In the genomic region with DNA sequence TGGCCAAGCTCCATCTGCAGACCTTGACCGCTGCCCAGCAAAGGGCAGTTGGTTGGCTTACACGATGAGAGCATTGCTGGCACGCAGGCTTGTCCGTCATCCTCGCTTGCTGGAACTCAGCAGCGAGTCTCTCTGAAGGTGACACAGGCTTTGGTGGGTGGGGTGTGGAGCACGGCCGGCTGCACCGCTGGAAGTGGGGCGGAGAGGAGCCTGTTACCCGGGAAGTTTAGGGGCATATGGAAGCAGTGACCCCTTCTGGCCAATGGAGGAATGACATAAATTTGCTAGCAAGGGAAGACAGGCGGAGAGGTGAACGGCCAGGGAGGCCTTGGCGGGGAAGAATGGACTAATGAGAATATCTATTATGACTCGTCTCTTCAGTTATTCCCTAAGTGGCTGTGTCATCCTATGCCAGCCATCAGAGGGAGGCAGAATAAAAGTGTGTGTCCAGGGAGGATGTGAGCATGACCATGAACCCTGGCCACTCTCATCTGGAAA, we compare ENCODE assay signal across 1 cellular context.
TF ChIP-seq lines count a peak whose summit lies in the region.

No MANE protein-coding gene starts in this region.

TF ChIP-seq in HepG2, 621 proteins besides CTCF, POLR2A, EP300 and RAD21 (continued from another document and continues in another):
- TF ChIP-seq MNT (IDR thresholded peaks at IDR 0.05) (no peak), NR2C2 (CRISPR knock-in tag; IDR thresholded peaks at IDR 0.05; ENCODE audit: borderline replicate concordance) (no peak), NFKBIZ (CRISPR knock-in tag; IDR thresholded peaks at IDR 0.05) (no peak), STAT5B (CRISPR knock-in tag; IDR thresholded peaks at IDR 0.05) (no peak), XRCC5 (optimal IDR thresholded peaks at IDR 0.05; ENCODE audit: low read length) (peak; percentile 49), PTBP1 (IDR thresholded peaks at IDR 0.05; ENCODE audit: low read depth, low read length, poor library complexity, severe bottlenecking) (no peak), ZNF574 (CRISPR knock-in tag; IDR thresholded peaks at IDR 0.05) (peak; percentile 21; the same call in 1 of the 2 replicates), ZBTB43 (CRISPR knock-in tag; conservative IDR thresholded peaks at IDR 0.05) (no peak), ZNF687 (CRISPR knock-in tag; IDR thresholded peaks at IDR 0.05) (peak; percentile 39), ZNF235 (CRISPR knock-in tag; IDR thresholded peaks at IDR 0.05; ENCODE audit: borderline replicate concordance) (no peak; the same call in 1 of the 2 replicates), SMAD9 (CRISPR knock-in tag; IDR thresholded peaks at IDR 0.05) (no peak), ZNF564 (CRISPR knock-in tag; IDR thresholded peaks at IDR 0.05) (no peak), MTF2 (CRISPR knock-in tag; IDR thresholded peaks at IDR 0.05; ENCODE audit: borderline replicate concordance) (no peak), ZNF703 (CRISPR knock-in tag; IDR thresholded peaks at IDR 0.05; ENCODE audit: borderline replicate concordance) (no peak), STAT6 (CRISPR knock-in tag; IDR thresholded peaks at IDR 0.05; ENCODE audit: borderline replicate concordance) (no peak), ZNF782 (CRISPR knock-in tag; IDR thresholded peaks at IDR 0.05; ENCODE audit: borderline replicate concordance) (no peak), ZNF441 (CRISPR knock-in tag; IDR thresholded peaks at IDR 0.05; ENCODE audit: borderline replicate concordance) (no peak), SMC3 (IDR thresholded peaks at IDR 0.05; ENCODE audit: low read length) (peak; percentile 74), MTA3 (CRISPR knock-in tag; IDR thresholded peaks at IDR 0.05) (no peak)
- TF ChIP-seq, protein P1, sequence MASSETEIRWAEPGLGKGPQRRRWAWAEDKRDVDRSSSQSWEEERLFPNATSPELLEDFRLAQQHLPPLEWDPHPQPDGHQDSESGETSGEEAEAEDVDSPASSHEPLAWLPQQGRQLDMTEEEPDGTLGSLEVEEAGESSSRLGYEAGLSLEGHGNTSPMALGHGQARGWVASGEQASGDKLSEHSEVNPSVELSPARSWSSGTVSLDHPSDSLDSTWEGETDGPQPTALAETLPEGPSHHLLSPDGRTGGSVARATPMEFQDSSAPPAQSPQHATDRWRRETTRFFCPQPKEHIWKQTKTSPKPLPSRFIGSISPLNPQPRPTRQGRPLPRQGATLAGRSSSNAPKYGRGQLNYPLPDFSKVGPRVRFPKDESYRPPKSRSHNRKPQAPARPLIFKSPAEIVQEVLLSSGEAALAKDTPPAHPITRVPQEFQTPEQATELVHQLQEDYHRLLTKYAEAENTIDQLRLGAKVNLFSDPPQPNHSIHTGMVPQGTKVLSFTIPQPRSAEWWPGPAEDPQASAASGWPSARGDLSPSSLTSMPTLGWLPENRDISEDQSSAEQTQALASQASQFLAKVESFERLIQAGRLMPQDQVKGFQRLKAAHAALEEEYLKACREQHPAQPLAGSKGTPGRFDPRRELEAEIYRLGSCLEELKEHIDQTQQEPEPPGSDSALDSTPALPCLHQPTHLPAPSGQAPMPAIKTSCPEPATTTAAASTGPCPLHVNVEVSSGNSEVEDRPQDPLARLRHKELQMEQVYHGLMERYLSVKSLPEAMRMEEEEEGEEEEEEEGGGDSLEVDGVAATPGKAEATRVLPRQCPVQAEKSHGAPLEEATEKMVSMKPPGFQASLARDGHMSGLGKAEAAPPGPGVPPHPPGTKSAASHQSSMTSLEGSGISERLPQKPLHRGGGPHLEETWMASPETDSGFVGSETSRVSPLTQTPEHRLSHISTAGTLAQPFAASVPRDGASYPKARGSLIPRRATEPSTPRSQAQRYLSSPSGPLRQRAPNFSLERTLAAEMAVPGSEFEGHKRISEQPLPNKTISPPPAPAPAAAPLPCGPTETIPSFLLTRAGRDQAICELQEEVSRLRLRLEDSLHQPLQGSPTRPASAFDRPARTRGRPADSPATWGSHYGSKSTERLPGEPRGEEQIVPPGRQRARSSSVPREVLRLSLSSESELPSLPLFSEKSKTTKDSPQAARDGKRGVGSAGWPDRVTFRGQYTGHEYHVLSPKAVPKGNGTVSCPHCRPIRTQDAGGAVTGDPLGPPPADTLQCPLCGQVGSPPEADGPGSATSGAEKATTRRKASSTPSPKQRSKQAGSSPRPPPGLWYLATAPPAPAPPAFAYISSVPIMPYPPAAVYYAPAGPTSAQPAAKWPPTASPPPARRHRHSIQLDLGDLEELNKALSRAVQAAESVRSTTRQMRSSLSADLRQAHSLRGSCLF (CRISPR knock-in tag; IDR thresholded peaks at IDR 0.05; ENCODE audit: borderline replicate concordance): no peak
- TF ChIP-seq, protein P2, sequence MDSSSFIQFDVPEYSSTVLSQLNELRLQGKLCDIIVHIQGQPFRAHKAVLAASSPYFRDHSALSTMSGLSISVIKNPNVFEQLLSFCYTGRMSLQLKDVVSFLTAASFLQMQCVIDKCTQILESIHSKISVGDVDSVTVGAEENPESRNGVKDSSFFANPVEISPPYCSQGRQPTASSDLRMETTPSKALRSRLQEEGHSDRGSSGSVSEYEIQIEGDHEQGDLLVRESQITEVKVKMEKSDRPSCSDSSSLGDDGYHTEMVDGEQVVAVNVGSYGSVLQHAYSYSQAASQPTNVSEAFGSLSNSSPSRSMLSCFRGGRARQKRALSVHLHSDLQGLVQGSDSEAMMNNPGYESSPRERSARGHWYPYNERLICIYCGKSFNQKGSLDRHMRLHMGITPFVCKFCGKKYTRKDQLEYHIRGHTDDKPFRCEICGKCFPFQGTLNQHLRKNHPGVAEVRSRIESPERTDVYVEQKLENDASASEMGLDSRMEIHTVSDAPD (CRISPR knock-in tag; IDR thresholded peaks at IDR 0.05): no peak
- TF ChIP-seq, protein P3, sequence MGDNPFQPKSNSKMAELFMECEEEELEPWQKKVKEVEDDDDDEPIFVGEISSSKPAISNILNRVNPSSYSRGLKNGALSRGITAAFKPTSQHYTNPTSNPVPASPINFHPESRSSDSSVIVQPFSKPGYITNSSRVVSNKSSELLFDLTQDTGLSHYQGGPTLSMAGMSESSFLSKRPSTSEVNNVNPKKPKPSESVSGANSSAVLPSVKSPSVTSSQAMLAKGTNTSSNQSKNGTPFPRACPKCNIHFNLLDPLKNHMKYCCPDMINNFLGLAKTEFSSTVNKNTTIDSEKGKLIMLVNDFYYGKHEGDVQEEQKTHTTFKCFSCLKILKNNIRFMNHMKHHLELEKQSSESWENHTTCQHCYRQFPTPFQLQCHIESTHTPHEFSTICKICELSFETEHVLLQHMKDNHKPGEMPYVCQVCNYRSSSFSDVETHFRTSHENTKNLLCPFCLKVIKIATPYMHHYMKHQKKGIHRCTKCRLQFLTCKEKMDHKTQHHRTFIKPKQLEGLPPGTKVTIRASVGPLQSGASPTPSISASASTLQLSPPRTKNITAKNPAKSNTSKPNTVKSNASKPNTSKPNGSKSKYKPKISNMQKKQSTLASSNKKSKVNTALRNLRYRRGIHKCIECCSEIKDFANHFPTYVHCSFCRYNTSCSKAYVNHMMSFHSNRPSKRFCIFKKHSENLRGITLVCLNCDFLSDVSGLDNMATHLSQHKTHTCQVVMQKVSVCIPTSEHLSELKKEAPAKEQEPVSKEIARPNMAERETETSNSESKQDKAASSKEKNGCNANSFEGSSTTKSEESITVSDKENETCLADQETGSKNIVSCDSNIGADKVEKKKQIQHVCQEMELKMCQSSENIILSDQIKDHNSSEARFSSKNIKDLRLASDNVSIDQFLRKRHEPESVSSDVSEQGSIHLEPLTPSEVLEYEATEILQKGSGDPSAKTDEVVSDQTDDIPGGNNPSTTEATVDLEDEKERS (CRISPR knock-in tag; IDR thresholded peaks at IDR 0.05): no peak
